Comparison of ENCODE assay signal across 1 cellular context in genomic region chr10:102399217-102400021, GRCh38.
TF ChIP-seq lines count a peak whose summit lies in the region.

No MANE protein-coding gene starts in this region.

TF ChIP-seq in PFSK-1, 5 proteins besides CTCF, POLR2A, EP300 and RAD21:
- TF ChIP-seq REST (IDR thresholded peaks at IDR 0.05; ENCODE audit: insufficient read depth in 1 of 2, low read depth in 2 of 2, low read length in 2 of 2), result 0 out of 4 replicates have a peak, but pooled peaks of 1 of the 2 experiments have one; percentile 47
- peak; percentile 46; the same call in 1 of the 2 replicates for TF ChIP-seq TAF1 (IDR thresholded peaks at IDR 0.05; ENCODE audit: borderline replicate concordance, insufficient read depth, low read length)
- peak; percentile 99 for TF ChIP-seq FOXP2 (optimal IDR thresholded peaks at IDR 0.05; ENCODE audit: borderline replicate concordance, extremely low read depth, extremely low read length, insufficient read depth)
- peak; percentile 72; the same call in 1 of the 2 replicates for TF ChIP-seq POLR2AphosphoS5 (IDR thresholded peaks at IDR 0.05; ENCODE audit: low read depth, low read length)
- 0 out of 2 replicates have a peak, but pooled peaks have one; percentile 76 for TF ChIP-seq SIN3A (IDR thresholded peaks at IDR 0.05; ENCODE audit: borderline replicate concordance, insufficient read depth, low read length)
